Comparison of ENCODE assay signal across 8 cellular contexts in the genomic region with DNA sequence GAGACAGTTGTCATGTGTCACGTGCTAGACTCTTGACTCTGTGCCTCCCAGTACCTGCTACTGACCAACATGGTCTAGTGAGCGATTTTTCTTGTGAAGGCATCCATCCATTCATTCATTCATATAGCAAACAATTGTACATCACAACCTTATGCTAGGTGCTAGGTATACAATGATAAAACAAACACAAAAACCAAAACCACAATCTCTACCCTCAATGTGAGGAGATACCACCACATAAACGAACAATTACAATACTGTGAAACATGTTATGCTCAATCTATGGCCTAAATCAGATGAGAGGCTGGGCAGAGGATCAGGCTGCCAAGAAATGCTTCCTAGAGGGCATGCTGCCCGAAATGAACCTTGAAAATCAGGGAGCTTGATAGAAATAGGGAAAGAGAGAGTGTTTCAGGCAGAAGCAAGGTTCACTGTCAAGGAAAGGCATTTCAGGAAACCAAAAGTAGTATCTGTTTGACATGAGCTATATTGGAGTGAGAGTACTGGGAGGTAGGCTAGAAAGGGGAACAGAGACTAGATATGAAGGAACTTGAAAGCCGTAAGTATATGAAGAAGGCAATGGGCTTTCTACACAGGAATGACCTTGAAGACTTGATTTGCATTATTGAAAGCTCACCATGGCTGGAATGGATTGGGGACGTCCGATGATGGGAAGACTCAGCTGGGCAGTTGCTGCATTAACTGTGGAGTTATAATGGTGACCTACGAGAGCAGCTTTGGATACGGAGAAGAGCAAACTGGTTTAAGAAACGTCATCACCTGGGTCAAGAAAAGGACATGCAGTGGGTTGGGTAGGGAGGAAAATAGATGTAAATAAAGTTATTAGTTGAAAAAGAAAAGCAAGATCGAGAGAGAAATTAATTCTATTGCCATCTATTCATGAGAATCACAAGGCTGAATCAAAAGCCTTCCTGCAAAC.
DNase-seq lines count a peak whose midpoint lies in the region; ATAC-seq and TF ChIP-seq lines count a peak whose summit lies in the region.

No MANE protein-coding gene starts in this region.

- no peaks in the 10 kb centered on the region for H3K9me3 ChIP-seq in CD4-positive, CD25-positive, alpha-beta regulatory T cell (ENCODE audit: control insufficient read depth in 2 of 2, low read length in 2 of 2)
- H3K9me3 ChIP-seq in tibial artery, result no peaks in the 10 kb centered on the region

- no peak for DNase-seq in CD4-positive, CD25-positive, alpha-beta regulatory T cell
- peak; percentile 46 for DNase-seq in GM19240 (ENCODE audit: insufficient read length, low spot score)
- DNase-seq in ureter (ENCODE audit: low spot score), result no peak
- DNase-seq in tibial artery, result no peak
- DNase-seq in COLO668 (lab: John Stamatoyannopoulos, UW; ENCODE audit: unreplicated experiment), result no peak
- no peak for DNase-seq in COR-L47 (lab: John Stamatoyannopoulos, UW)

- no peaks in the 10 kb centered on the region for H3K36me3 ChIP-seq in CD4-positive, CD25-positive, alpha-beta regulatory T cell (ENCODE audit: control insufficient read depth, insufficient read depth, low read length)
- H3K36me3 ChIP-seq in tibial artery, result no peaks in the 10 kb centered on the region

- peaks cover 28% of the 10 kb centered on the region for H3K36me3 Mint-ChIP-seq in CD4-positive, CD25-positive, alpha-beta regulatory T cell
- H3K36me3 Mint-ChIP-seq in activated naive CD8-positive, alpha-beta T cell, result peaks cover 4% of the 10 kb centered on the region

- H3K4me3 Mint-ChIP-seq in CD4-positive, CD25-positive, alpha-beta regulatory T cell, result peak overlapping the region in 2 of 4 donors; percentile 34 to 47
- peak overlapping the region; percentile 65 for H3K4me3 Mint-ChIP-seq in activated naive CD8-positive, alpha-beta T cell

- H3K9me3 Mint-ChIP-seq in CD4-positive, CD25-positive, alpha-beta regulatory T cell, result peaks cover 0 to 2% (median 0%) of the 10 kb centered on the region in 7 donors
- no peaks in the 10 kb centered on the region for H3K9me3 Mint-ChIP-seq in activated naive CD8-positive, alpha-beta T cell (ENCODE audit: low read depth)

- no peak for TF ChIP-seq CTCF in tibial artery (IDR thresholded peaks at IDR 0.05)

- H3K27ac Mint-ChIP-seq in CD4-positive, CD25-positive, alpha-beta regulatory T cell, result peak overlapping the region in 2 of 3 donors; percentile 44 to 92
- peak overlapping the region; percentile 88 for H3K27ac Mint-ChIP-seq in activated naive CD8-positive, alpha-beta T cell

- intact Hi-C loops in tibial artery (cut with DNase I; ENCODE audit: low total_unique reads), result no loop called here

- H3K4me1 Mint-ChIP-seq in CD4-positive, CD25-positive, alpha-beta regulatory T cell, result peaks cover 17 to 44% (median 27%) of the 10 kb centered on the region in 4 donors
- H3K4me1 Mint-ChIP-seq in activated naive CD8-positive, alpha-beta T cell (ENCODE audit: low read depth), result peaks cover 55% of the 10 kb centered on the region

- H3K27ac ChIP-seq in CD4-positive, CD25-positive, alpha-beta regulatory T cell (ENCODE audit: insufficient read depth, low read length, poor library complexity, severe bottlenecking), result no peak overlapping the region
- no peak overlapping the region for H3K27ac ChIP-seq in tibial artery

- no peaks in the 10 kb centered on the region for H3K27me3 Mint-ChIP-seq in CD4-positive, CD25-positive, alpha-beta regulatory T cell
- H3K27me3 Mint-ChIP-seq in activated naive CD8-positive, alpha-beta T cell, result no peaks in the 10 kb centered on the region

- peaks cover 6% of the 10 kb centered on the region for H3K4me1 ChIP-seq in CD4-positive, CD25-positive, alpha-beta regulatory T cell (ENCODE audit: control insufficient read depth, insufficient read depth, low read length, poor library complexity, severe bottlenecking)
- H3K4me1 ChIP-seq in tibial artery, result no peaks in the 10 kb centered on the region

- no peak for ATAC-seq in CD4-positive, CD25-positive, alpha-beta regulatory T cell (ENCODE audit: low read depth in 2 of 2)
- peak; percentile 56 for ATAC-seq in HG03097 (IDR thresholded peaks at IDR 0.05; ENCODE audit: low FRiP score, unreplicated experiment)

- no peaks in the 10 kb centered on the region for H3K27me3 ChIP-seq in CD4-positive, CD25-positive, alpha-beta regulatory T cell (ENCODE audit: control insufficient read depth, insufficient read depth, low read length)
- H3K27me3 ChIP-seq in tibial artery, result no peaks in the 10 kb centered on the region

- H3K4me3 ChIP-seq in CD4-positive, CD25-positive, alpha-beta regulatory T cell (ENCODE audit: low read depth, low read length), result no peak overlapping the region
- no peak overlapping the region for H3K4me3 ChIP-seq in tibial artery
